8 cellular contexts compared by ENCODE assay signal in genomic region chrX:40104649-40105015, GRCh38. TPM values are rescaled to one million over a fixed set of nuclear protein-coding genes. Genes with fewer than 3 reads are reported as not detected.
DNase-seq lines count a peak whose midpoint lies in the region; ATAC-seq, FAIRE-seq and TF ChIP-seq lines count a peak whose summit lies in the region.

No MANE protein-coding gene starts in this region.

- H3K36me3 Mint-ChIP-seq in activated CD8-positive, alpha-beta T cell treated with anti-CD3 and anti-CD28 coated beads for 36 hours (ENCODE audit: low read depth): no peaks in the 10 kb centered on the region

- no peak for TF ChIP-seq POLR2A in GM18505 (IDR thresholded peaks at IDR 0.05; ENCODE audit: borderline replicate concordance, extremely low read depth, insufficient read depth, insufficient read length)

- no peaks in the 10 kb centered on the region for H3K27me3 Mint-ChIP-seq in activated CD8-positive, alpha-beta T cell treated with anti-CD3 and anti-CD28 coated beads for 36 hours

- H3K27ac ChIP-seq in small intestine (ENCODE audit: low read depth in 1 of 2, low read length in 1 of 2): peak overlapping the region; percentile 90

- H3K9me3 Mint-ChIP-seq in activated CD8-positive, alpha-beta T cell treated with anti-CD3 and anti-CD28 coated beads for 36 hours: no peaks in the 10 kb centered on the region

- no peaks in the 10 kb centered on the region for H3K9me3 ChIP-seq in small intestine (ENCODE audit: control insufficient read depth, low read depth)

- FAIRE-seq in small intestine (lab: Jason Lieb, UNC): no peak

- peak overlapping the region; percentile 30 to 49 for H3K4me3 ChIP-seq in small intestine (ENCODE audit: low read depth in 1 of 2, low read length in 2 of 2)

- H3K27me3 ChIP-seq in small intestine (ENCODE audit: control insufficient read depth in 2 of 2, insufficient read depth in 2 of 2, low read length in 2 of 2): peaks cover 0 to 5% of the 10 kb centered on the region in 2 donors

- POLR2A ChIA-PET in activated CD8-positive, alpha-beta T cell treated with anti-CD3 and anti-CD28 coated beads for 36 hours (lab: Charles Lee): interaction anchor here (0.9 to 2.9 kb wide), 7 partner anchors 8 to 477 kb away, joined by 3 to 11 read pairs (median 4); partner anchors contain the start of gene BCOR

- DNase-seq in activated CD8-positive, alpha-beta memory T cell treated with anti-CD3 and anti-CD28 coated beads for 24 hours: peak; percentile 75
- DNase-seq in activated CD8-positive, alpha-beta memory T cell treated with anti-CD3 and anti-CD28 coated beads, Interleukin-2, amount 50 U/mL, for 4 hours: no peak
- peak; percentile 50 for DNase-seq in activated CD8-positive, alpha-beta T cell treated with anti-CD3 and anti-CD28 coated beads for 36 hours
- peak; percentile 65 for DNase-seq in hepatic stellate cell (ENCODE audit: low spot score)
- peak; percentile 67 for DNase-seq in small intestine
- no peak for DNase-seq in effector CD8-positive, alpha-beta T cell (lab: John Stamatoyannopoulos, UW)

- no peaks in the 10 kb centered on the region for H3K36me3 ChIP-seq in small intestine (ENCODE audit: control insufficient read depth in 2 of 2, insufficient read depth in 2 of 2, low read length in 2 of 2)

- no peaks in the 10 kb centered on the region for H3K4me1 ChIP-seq in small intestine (ENCODE audit: control insufficient read depth in 2 of 2, insufficient read depth in 1 of 2, low read depth in 1 of 2, low read length in 1 of 2)

- 2 to 15% (median 3%) methylated on average over 26 to 39 of the region's 39 CpGs for WGBS in small intestine, 3 donors

- CTCF ChIA-PET in activated CD8-positive, alpha-beta T cell treated with anti-CD3 and anti-CD28 coated beads for 36 hours (lab: Charles Lee): interaction anchor here (1.2 kb wide), 1 partner anchor 374 kb away, joined by 3 read pairs; no protein-coding TSS in a partner anchor

- ATAC-seq in HG03280 (IDR thresholded peaks at IDR 0.05; ENCODE audit: unreplicated experiment) (peak; percentile 21), GM18505 (IDR thresholded peaks at IDR 0.05; ENCODE audit: unreplicated experiment) (no peak)
- peak; percentile 18 for ATAC-seq in activated CD8-positive, alpha-beta T cell treated with anti-CD3 and anti-CD28 coated beads for 36 hours

- H3K4me1 Mint-ChIP-seq in activated CD8-positive, alpha-beta T cell treated with anti-CD3 and anti-CD28 coated beads for 36 hours (ENCODE audit: low read depth): peaks cover 12% of the 10 kb centered on the region

- no peak for TF ChIP-seq CTCF in activated CD8-positive, alpha-beta T cell treated with anti-CD3 and anti-CD28 coated beads for 36 hours (IDR thresholded peaks at IDR 0.05)

- peak overlapping the region; percentile 41 for H3K4me3 Mint-ChIP-seq in activated CD8-positive, alpha-beta T cell treated with anti-CD3 and anti-CD28 coated beads for 36 hours

- H3K27ac Mint-ChIP-seq in activated CD8-positive, alpha-beta T cell treated with anti-CD3 and anti-CD28 coated beads for 36 hours: no peak overlapping the region

- intact Hi-C loops in activated CD8-positive, alpha-beta T cell treated with anti-CD3 and anti-CD28 coated beads for 36 hours (cut with micrococcal nuclease): no loop called here

RNA-seq across cellular contexts. Expression of gene BCOR, which starts 6.9 kb away (rescaled TPM):
- total RNA-seq in activated CD8-positive, alpha-beta T cell treated with anti-CD3 and anti-CD28 coated beads for 36 hours: 10 to 100 TPM; 38.3 to 39.6 TPM
- 10 to 100 TPM in 1 of 3 donors, 1 to 10 TPM in 2; 5.1 to 10.4 (median 6.5) TPM for polyA plus RNA-seq in small intestine

Comparison
In these comparisons a context has a peak if more than half of its experiments do, and no peak if none do; other contexts are left out.
1. DNase-seq: peak in activated CD8-positive, alpha-beta memory T cell treated with anti-CD3 and anti-CD28 coated beads for 24 hours (single experiment), activated CD8-positive, alpha-beta T cell treated with anti-CD3 and anti-CD28 coated beads for 36 hours (single experiment), hepatic stellate cell (single experiment) and small intestine (single experiment); none in activated CD8-positive, alpha-beta memory T cell treated with anti-CD3 and anti-CD28 coated beads, Interleukin-2, amount 50 U/mL, for 4 hours (single experiment) and effector CD8-positive, alpha-beta T cell (single experiment).